Comparison of ENCODE assay signal across 8 cellular contexts in genomic region chr11:78645226-78646202, GRCh38.
DNase-seq lines count a peak whose midpoint lies in the region; ATAC-seq and TF ChIP-seq lines count a peak whose summit lies in the region.

No MANE protein-coding gene starts in this region.

- peak; percentile 73 for ATAC-seq in HG03039 (IDR thresholded peaks at IDR 0.05; ENCODE audit: unreplicated experiment)

- DNase-seq in GM13976 (ENCODE audit: low spot score) (peak; percentile 70), NCI-H2196 (lab: John Stamatoyannopoulos, UW; ENCODE audit: unreplicated experiment) (peak; percentile 76), cerebellar cortex (ENCODE audit: low spot score) (peak; percentile 73), left kidney (ENCODE audit: low read depth, low spot score) (peak; percentile 87)
- peak in 3 of 4 experiments; percentile 21 to 32 (median 31) for DNase-seq in activated CD4-positive, CD25-positive, alpha-beta regulatory T cell (lab: John Stamatoyannopoulos, UW)
- DNase-seq in stimulated activated CD4-positive, alpha-beta T cell treated with anti-CD3 and anti-CD28 coated beads, Interleukin-4, amount 100 ng/mL, for 48 hours (ENCODE audit: low read depth in 2 of 2), result peak; percentile 55 to 56

- in situ Hi-C loops in GM13976 (cut with MboI; ENCODE audit: low sequenced_read_pairs, unreplicated experiment), result no loop called here

- TF ChIP-seq CTCF in 22Rv1 (IDR thresholded peaks at IDR 0.05) (peak; percentile 85), GM13976 (IDR thresholded peaks at IDR 0.05; ENCODE audit: borderline replicate concordance, control extremely low read depth, extremely low read depth, insufficient read depth, missing control alignments) (peak; percentile 93)

- H3K27ac ChIP-seq in 22Rv1, result no peak overlapping the region

Comparison
In these comparisons a context has a peak if more than half of its experiments do, and no peak if none do; other contexts are left out.
1. DNase-seq: peak in every context shown above with its lines; median percentile 87 in left kidney; 76 in NCI-H2196; 73 in cerebellar cortex; 70 in GM13976; 56 in stimulated activated CD4-positive, alpha-beta T cell treated with anti-CD3 and anti-CD28 coated beads, Interleukin-4, amount 100 ng/mL, for 48 hours; 31 in activated CD4-positive, CD25-positive, alpha-beta regulatory T cell.